11 cellular contexts compared by ENCODE assay signal in the genomic region with DNA sequence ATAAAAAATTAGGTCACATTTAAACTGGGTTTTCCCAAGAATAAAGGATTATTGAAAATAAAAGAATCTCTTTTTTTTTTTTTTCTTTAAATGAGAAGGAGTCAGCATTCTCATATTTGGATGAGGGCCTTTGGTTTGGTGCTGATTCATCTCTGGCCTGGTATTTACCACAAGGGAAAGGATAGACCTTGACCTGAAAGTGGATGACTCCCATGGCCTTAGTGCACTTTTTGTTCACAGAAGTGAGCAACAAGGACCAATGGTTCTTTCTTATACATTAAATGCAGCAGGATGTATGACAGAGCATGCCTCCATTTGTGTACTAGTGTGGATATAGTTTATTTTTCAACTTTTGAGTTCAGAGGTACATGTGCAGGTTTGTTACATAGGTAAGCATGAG. TPM values are rescaled to one million over a fixed set of nuclear protein-coding genes. Genes with fewer than 3 reads are reported as not detected.
DNase-seq lines count a peak whose midpoint lies in the region; ATAC-seq and TF ChIP-seq lines count a peak whose summit lies in the region.
"Had no signal": no experiment of that assay in that cellular context is flagged by ENCODE, and none has a peak within 500 bp of the region (broad histone marks: within the 10 kb centered on the region; RNA-seq: fewer than 3 reads in every experiment).

No MANE protein-coding gene starts in this region.

- H3K9me3 ChIP-seq in liver (ENCODE audit: control insufficient read depth in 4 of 4, low read length in 3 of 4): no peaks in the 10 kb centered on the region
- H3K9me3 ChIP-seq: stomach had no signal

- peaks cover 0 to 3% (median 1%) of the 10 kb centered on the region in 4 donors for H3K4me1 ChIP-seq in liver (ENCODE audit: control insufficient read depth in 4 of 4, insufficient read depth in 4 of 4, low read length in 3 of 4)

- H3K9ac ChIP-seq in liver (ENCODE audit: low read depth in 1 of 2, low read length in 2 of 2): no peak overlapping the region

- no peak overlapping the region for H3K27ac ChIP-seq in liver (ENCODE audit: low read depth in 1 of 2, low read length in 2 of 2)
- H3K27ac ChIP-seq: HL-60, stomach had no signal

- no peaks in the 10 kb centered on the region for H3K27me3 ChIP-seq in liver (ENCODE audit: control insufficient read depth in 4 of 4, insufficient read depth in 4 of 4, low read length in 3 of 4)
- H3K27me3 ChIP-seq: stomach had no signal

- ATAC-seq in GM21825 (IDR thresholded peaks at IDR 0.05; ENCODE audit: unreplicated experiment): peak; percentile 58

- TF ChIP-seq RAD21 in liver (IDR thresholded peaks at IDR 0.05): no peak

- peaks cover 0 to 2% (median under 1%) of the 10 kb centered on the region in 4 donors for H3K36me3 ChIP-seq in liver (ENCODE audit: control insufficient read depth in 4 of 4, insufficient read depth in 3 of 4, low read depth in 1 of 4, low read length in 3 of 4)

- no peak overlapping the region for H3K4me3 ChIP-seq in liver (ENCODE audit: low read depth in 1 of 3, low read length in 3 of 3)
- H3K4me3 ChIP-seq: stomach had no signal

- peak; percentile 34 for DNase-seq in activated CD4-positive, alpha-beta T cell treated with anti-CD3 and anti-CD28 coated beads for 48 hours
- DNase-seq in activated CD4-positive, alpha-beta T cell treated with anti-CD3 and anti-CD28 coated beads, Interleukin-2, amount 50 U/mL, for 4 hours: no peak
- peak; percentile 41 for DNase-seq in HS-5 (ENCODE audit: low read depth)
- no peak for DNase-seq in mucosa of gallbladder (ENCODE audit: low spot score)
- no peak for DNase-seq in activated gamma-delta T cell treated with Interleukin-2 at 50 U/mL for 16 hours
- no peak for DNase-seq in epidermal melanocyte (ENCODE audit: insufficient read length, low spot score)
- DNase-seq: naive B cell, stomach had no signal

- no peak for TF ChIP-seq CTCF in liver (IDR thresholded peaks at IDR 0.05; ENCODE audit: low read depth, low read length, missing input control)

TF ChIP-seq in liver, 16 proteins besides CTCF, POLR2A, EP300 and RAD21:
- TF ChIP-seq HNF4A (conservative IDR thresholded peaks at IDR 0.05) (peak; percentile 10 to 36), GABPA (IDR thresholded peaks at IDR 0.05 in 1 of 2, conservative IDR thresholded peaks at IDR 0.05 in 1 of 2) (no peak)

RNA-seq across cellular contexts. Expression of a gene that starts 6.9 kb away (rescaled TPM):
- total RNA-seq in liver (10 to 100 TPM; 19.9 to 32.9 TPM), mucosa of gallbladder (20.3 TPM)
- 1 to 10 TPM; 6.2 to 9.8 TPM for polyA plus RNA-seq in liver

RNA-seq across cellular contexts. Expression of a gene that starts 32.2 kb away (rescaled TPM):
- total RNA-seq in liver (10 to 100 TPM; 20.0 to 47.3 TPM), mucosa of gallbladder (12.2 TPM)
- polyA plus RNA-seq in liver: 1 to 10 TPM; 9.0 to 9.4 TPM

Comparison
In these comparisons a context has a peak if more than half of its experiments do, and no peak if none do; other contexts are left out.
1. DNase-seq: peak in activated CD4-positive, alpha-beta T cell treated with anti-CD3 and anti-CD28 coated beads for 48 hours (single experiment) and HS-5 (single experiment); none in activated CD4-positive, alpha-beta T cell treated with anti-CD3 and anti-CD28 coated beads, Interleukin-2, amount 50 U/mL, for 4 hours (0 of 2), mucosa of gallbladder (single experiment), activated gamma-delta T cell treated with Interleukin-2 at 50 U/mL for 16 hours (single experiment) and epidermal melanocyte (single experiment).